Comparison of ENCODE assay signal across 13 cellular contexts in genomic region chr17:75697651-75698291, GRCh38. TPM values are rescaled to one million over a fixed set of nuclear protein-coding genes. Genes with fewer than 3 reads are reported as not detected.
DNase-seq lines count a peak whose midpoint lies in the region; ATAC-seq and TF ChIP-seq lines count a peak whose summit lies in the region.
"Had no signal": no experiment of that assay in that cellular context is flagged by ENCODE, and none has a peak within 500 bp of the region (broad histone marks: within the 10 kb centered on the region; RNA-seq: fewer than 3 reads in every experiment).

No MANE protein-coding gene starts in this region.

- H3K23ac ChIP-seq in trophoblast cell (ENCODE audit: low read length) = no peak overlapping the region

- intact Hi-C loops in right cardiac atrium (cut with DNase I) = no loop called here

- H4K8ac ChIP-seq in trophoblast cell (ENCODE audit: low read depth, low read length) = no peak overlapping the region

- no peaks in the 10 kb centered on the region; the same call in 1 of the 2 replicates for H3K27me3 Mint-ChIP-seq in WTC11 (ENCODE audit: low read depth)
- H3K27me3 Mint-ChIP-seq in effector memory CD8-positive, alpha-beta T cell = no peaks in the 10 kb centered on the region

- no peak overlapping the region for H2AK5ac ChIP-seq in trophoblast cell (ENCODE audit: low read length)

- H3K9ac ChIP-seq in trophoblast cell (ENCODE audit: low read length) = no peak overlapping the region

- no peak for ATAC-seq in WTC11
- ATAC-seq in right cardiac atrium = no peak
- no peak for ATAC-seq in effector memory CD8-positive, alpha-beta T cell (replicated peaks)
- ATAC-seq in activated naive CD4-positive, alpha-beta T cell treated with anti-CD3 and anti-CD28 coated beads, Interleukin-2, amount 50 U/mL, for 72 hours = no peak

- no peak overlapping the region for H3K4me3 Mint-ChIP-seq in WTC11
- no peak overlapping the region for H3K4me3 Mint-ChIP-seq in effector memory CD8-positive, alpha-beta T cell

- H2AFZ ChIP-seq in trophoblast cell (ENCODE audit: insufficient read depth, low read length, poor library complexity) = no peak overlapping the region

- H2BK120ac ChIP-seq in trophoblast cell (ENCODE audit: insufficient read depth, low read length, poor library complexity) = peak overlapping the region; percentile 21

- H3K18ac ChIP-seq in trophoblast cell (ENCODE audit: low read length) = peak overlapping the region; percentile 13

- no peak overlapping the region for H3K4ac ChIP-seq in trophoblast cell (ENCODE audit: low read depth, low read length)

- H3K36me3 ChIP-seq in trophoblast cell (ENCODE audit: control insufficient read depth in 1 of 2, insufficient read depth in 2 of 2, low read length in 2 of 2) = peaks cover 51 to 67% of the 10 kb centered on the region in 2 experiments

- H3K27ac ChIP-seq in right cardiac atrium (ENCODE audit: low read length) (peak overlapping the region; percentile 61), trophoblast cell (ENCODE audit: low read depth, low read length) (peak overlapping the region; percentile 55)

- no peak for TF ChIP-seq CTCF in WTC11 (IDR thresholded peaks at IDR 0.05)

- H3K14ac ChIP-seq in trophoblast cell (ENCODE audit: low read length) = peak overlapping the region; percentile 21

- H3K9me3 Mint-ChIP-seq in WTC11 = no peaks in the 10 kb centered on the region
- H3K9me3 Mint-ChIP-seq in effector memory CD8-positive, alpha-beta T cell = no peaks in the 10 kb centered on the region
- H3K9me3 Mint-ChIP-seq in activated naive CD4-positive, alpha-beta T cell treated with anti-CD3 and anti-CD28 coated beads, Interleukin-2, amount 50 U/mL, for 72 hours = no peaks in the 10 kb centered on the region

- H3K4me1 ChIP-seq in right cardiac atrium (ENCODE audit: control insufficient read depth, insufficient read depth, low read length) = peaks cover 24% of the 10 kb centered on the region
- peaks cover 46 to 50% of the 10 kb centered on the region in 2 experiments for H3K4me1 ChIP-seq in trophoblast cell (ENCODE audit: control insufficient read depth in 1 of 2, insufficient read depth in 2 of 2, low read length in 2 of 2)

- POLR2A ChIA-PET in WTC11 (lab: Charles Lee) = interaction anchor here (0.5 kb wide), 1 partner anchor 17 kb away, joined by 3 read pairs; no protein-coding TSS in a partner anchor

- H3K27ac Mint-ChIP-seq in WTC11 = peak overlapping the region; percentile 12; the same call in 1 of the 2 replicates
- no peak overlapping the region for H3K27ac Mint-ChIP-seq in effector memory CD8-positive, alpha-beta T cell
- peak overlapping the region in 1 of 2 donors; percentile 80 for H3K27ac Mint-ChIP-seq in activated naive CD4-positive, alpha-beta T cell treated with anti-CD3 and anti-CD28 coated beads, Interleukin-2, amount 50 U/mL, for 72 hours

- H3K79me2 ChIP-seq in trophoblast cell (ENCODE audit: control insufficient read depth, insufficient read depth, low read length, poor library complexity) = no peaks in the 10 kb centered on the region

- no peak overlapping the region for H2BK12ac ChIP-seq in trophoblast cell (ENCODE audit: low read length)

- H4K12ac ChIP-seq in trophoblast cell (ENCODE audit: low read depth, low read length) = no peak overlapping the region

- H3K9me3 ChIP-seq in right cardiac atrium (ENCODE audit: control insufficient read depth, low read length) (no peaks in the 10 kb centered on the region), trophoblast cell (ENCODE audit: insufficient read depth, low read depth, low read length) (no peaks in the 10 kb centered on the region)

- DNase-seq in C1 segment of cervical spinal cord (lab: John Stamatoyannopoulos, UW) = peak in 10 of 14 donors; percentile 18 to 81 (median 68)
- DNase-seq in WTC11 (ENCODE audit: low spot score) = no peak
- DNase-seq in right cardiac atrium = peak in 1 of 3 donors; percentile 52
- DNase-seq in trophoblast cell = no peak
- DNase-seq in effector memory CD8-positive, alpha-beta T cell = no peak
- no peak for DNase-seq in NCI-H2227 treated with DMSO at 0.1 percent for 48 hours (lab: John Stamatoyannopoulos, UW)
- no peak for DNase-seq in COLO668 (lab: John Stamatoyannopoulos, UW; ENCODE audit: unreplicated experiment)
- no peak for DNase-seq in activated naive CD4-positive, alpha-beta T cell treated with anti-CD3 and anti-CD28 coated beads, Interleukin-2, amount 50 U/mL, for 72 hours (ENCODE audit: low spot score in 2 of 2)
- DNase-seq: activated CD4-positive, alpha-beta T cell treated with anti-CD3 and anti-CD28 coated beads, Interleukin-2, amount 50 U/mL, for 4 hours; AML-193; NCI-H2081; SHP77 treated with DMSO at 0.1 percent for 48 hours had no signal

- peaks cover 16% of the 10 kb centered on the region for H3K79me1 ChIP-seq in trophoblast cell (ENCODE audit: low read length)

- H3K4me3 ChIP-seq in right cardiac atrium (ENCODE audit: low read length) = no peak overlapping the region
- H3K4me3 ChIP-seq in trophoblast cell (ENCODE audit: low read depth, low read length) = no peak overlapping the region

- WGBS in right cardiac atrium = 67% methylated on average over 10 of the region's 10 CpGs
- no CpG with 5 or more reads among the region's 10 CpGs for WGBS in trophoblast cell (ENCODE audit: extremely low coverage, insufficient coverage, insufficient read length)

- peaks cover 48% of the 10 kb centered on the region for H3K36me3 Mint-ChIP-seq in WTC11
- H3K36me3 Mint-ChIP-seq in effector memory CD8-positive, alpha-beta T cell (ENCODE audit: insufficient read depth) = peaks cover 76% of the 10 kb centered on the region
- peaks cover 0 to 9% of the 10 kb centered on the region in 2 donors for H3K36me3 Mint-ChIP-seq in activated naive CD4-positive, alpha-beta T cell treated with anti-CD3 and anti-CD28 coated beads, Interleukin-2, amount 50 U/mL, for 72 hours

- H2BK5ac ChIP-seq in trophoblast cell (ENCODE audit: low read depth, low read length, poor library complexity) = no peak overlapping the region

- peaks cover 13% of the 10 kb centered on the region for H3K4me1 Mint-ChIP-seq in WTC11
- H3K4me1 Mint-ChIP-seq in effector memory CD8-positive, alpha-beta T cell (ENCODE audit: low read depth in 2 of 2) = peaks cover 0 to 3% of the 10 kb centered on the region in 2 donors

- no peak overlapping the region for H3K4me2 ChIP-seq in trophoblast cell (ENCODE audit: low read length)

- peak overlapping the region; percentile 54 for H4K91ac ChIP-seq in trophoblast cell (ENCODE audit: low read depth, low read length)

- CTCF ChIA-PET in WTC11 (lab: Charles Lee) = interaction anchor here (0.6 to 1.4 kb wide), 3 partner anchors 23 to 56 kb away, joined by 3 to 5 read pairs (median 4); partner anchors contain the start of gene ITGB4

- H3K27me3 ChIP-seq in right cardiac atrium (ENCODE audit: control insufficient read depth, insufficient read depth) (no peaks in the 10 kb centered on the region), trophoblast cell (ENCODE audit: insufficient read depth, low read length) (no peaks in the 10 kb centered on the region)

TF ChIP-seq in WTC11, 78 proteins besides CTCF, POLR2A, EP300 and RAD21:
- TF ChIP-seq ZNF425 (CRISPR knock-in tag; conservative IDR thresholded peaks at IDR 0.05) (no peak), JUN (CRISPR knock-in tag; IDR thresholded peaks at IDR 0.05) (no peak)

RNA-seq across cellular contexts. Expression of gene ITGB4, which starts 23.5 kb away (rescaled TPM):
- 9.5 to 11.2 TPM (median 10.6 TPM) in 3 replicates for total RNA-seq in WTC11 (2021)
- 10 to 100 TPM; 19.9 to 29.7 (median 23.6) TPM for total RNA-seq in right cardiac atrium
- polyA plus RNA-seq in right cardiac atrium = 12.7 TPM
- polyA plus RNA-seq in trophoblast cell (2013) = 81.0 and 90.8 TPM in 2 replicates
- 1 to 10 TPM in 1 of 2 donors, under 1 TPM in 1; 0.76 to 1.1 TPM for total RNA-seq in activated naive CD4-positive, alpha-beta T cell treated with anti-CD3 and anti-CD28 coated beads, Interleukin-2, amount 50 U/mL, for 72 hours
- polyA plus RNA-seq: neural cell had no signal

RNA-seq across cellular contexts. Expression of gene SAP30BP, which starts 30.6 kb away (rescaled TPM):
- total RNA-seq in WTC11 (2021) (67.5 to 86.8 TPM (median 72.0 TPM) in 3 replicates), right cardiac atrium (10 to 100 TPM; 51.0 to 66.5 (median 56.3) TPM)
- polyA plus RNA-seq in right cardiac atrium = 58.5 TPM
- 75.6 and 77.7 TPM in 2 replicates for polyA plus RNA-seq in trophoblast cell (2013)
- 10 to 100 TPM; 76.3 to 78.8 TPM for total RNA-seq in activated naive CD4-positive, alpha-beta T cell treated with anti-CD3 and anti-CD28 coated beads, Interleukin-2, amount 50 U/mL, for 72 hours

RNA-seq across cellular contexts. Expression of gene RECQL5, which starts 30.8 kb away (rescaled TPM):
- 48.9 to 53.1 TPM (median 51.0 TPM) in 3 replicates for total RNA-seq in WTC11 (2021)
- 10 to 100 TPM in 3 of 4 donors, 1 to 10 TPM in 1; 7.9 to 19.9 (median 14.8) TPM for total RNA-seq in right cardiac atrium
- polyA plus RNA-seq in right cardiac atrium = 13.5 TPM
- 15.8 and 16.4 TPM in 2 replicates for polyA plus RNA-seq in trophoblast cell (2013)
- 10 to 100 TPM; 35.1 to 47.4 TPM for total RNA-seq in activated naive CD4-positive, alpha-beta T cell treated with anti-CD3 and anti-CD28 coated beads, Interleukin-2, amount 50 U/mL, for 72 hours

Comparison
In these comparisons a context has a peak if more than half of its experiments do, and no peak if none do; other contexts are left out.
1. DNase-seq: peak in C1 segment of cervical spinal cord (10 of 14); none in WTC11 (single experiment), trophoblast cell (0 of 2), effector memory CD8-positive, alpha-beta T cell (0 of 3), NCI-H2227 treated with DMSO at 0.1 percent for 48 hours (single experiment), COLO668 (single experiment) and activated naive CD4-positive, alpha-beta T cell treated with anti-CD3 and anti-CD28 coated beads, Interleukin-2, amount 50 U/mL, for 72 hours (0 of 2).